Comparison of ENCODE assay signal across 1 cellular context in the genomic region with DNA sequence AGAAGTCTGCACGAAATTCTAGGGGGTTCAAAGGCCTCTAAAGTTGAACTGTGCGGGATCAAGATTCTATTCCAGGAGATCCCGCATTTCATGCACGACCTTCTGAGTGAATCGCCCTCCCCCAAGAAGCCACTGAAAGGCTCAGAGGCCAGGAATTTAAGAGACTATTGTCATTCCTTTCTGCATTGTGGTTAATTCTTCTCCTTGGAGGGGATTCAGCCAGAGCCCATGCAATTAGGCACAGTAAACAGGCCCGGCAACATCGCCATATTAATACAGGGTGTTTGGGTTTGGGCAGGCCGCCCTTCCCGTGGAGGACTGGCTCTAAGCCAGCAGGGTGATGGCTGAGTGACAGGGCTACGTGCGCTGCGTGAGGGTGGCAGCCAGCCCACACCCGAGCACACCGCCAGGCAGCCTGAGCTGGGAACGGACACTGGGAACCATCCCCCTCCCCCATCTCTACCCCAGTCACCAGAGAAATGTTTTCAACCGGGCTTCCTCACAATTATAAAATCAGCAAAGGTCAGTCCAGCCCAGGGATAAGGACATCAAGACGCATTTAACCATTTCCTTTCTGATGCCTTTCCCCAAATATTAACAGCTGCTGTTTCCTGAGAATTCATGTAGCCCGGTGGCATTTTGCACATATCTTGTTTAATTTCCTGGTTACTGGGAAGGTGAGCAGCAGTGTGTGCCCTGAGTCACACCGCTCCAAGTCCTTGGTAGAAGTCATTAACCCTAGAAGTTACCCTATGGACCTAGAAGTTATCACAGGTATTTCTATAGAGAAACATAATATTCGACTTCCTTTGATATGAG.
A peak's percentile ranks its signal among the peaks of the same experiment; 100 is the strongest.
TF ChIP-seq lines count a peak whose summit lies in the region.

No MANE protein-coding gene starts in this region.

TF ChIP-seq in HepG2, 621 proteins besides CTCF, POLR2A, EP300 and RAD21 (continued from another document and continues in another):
- TF ChIP-seq, protein P1, sequence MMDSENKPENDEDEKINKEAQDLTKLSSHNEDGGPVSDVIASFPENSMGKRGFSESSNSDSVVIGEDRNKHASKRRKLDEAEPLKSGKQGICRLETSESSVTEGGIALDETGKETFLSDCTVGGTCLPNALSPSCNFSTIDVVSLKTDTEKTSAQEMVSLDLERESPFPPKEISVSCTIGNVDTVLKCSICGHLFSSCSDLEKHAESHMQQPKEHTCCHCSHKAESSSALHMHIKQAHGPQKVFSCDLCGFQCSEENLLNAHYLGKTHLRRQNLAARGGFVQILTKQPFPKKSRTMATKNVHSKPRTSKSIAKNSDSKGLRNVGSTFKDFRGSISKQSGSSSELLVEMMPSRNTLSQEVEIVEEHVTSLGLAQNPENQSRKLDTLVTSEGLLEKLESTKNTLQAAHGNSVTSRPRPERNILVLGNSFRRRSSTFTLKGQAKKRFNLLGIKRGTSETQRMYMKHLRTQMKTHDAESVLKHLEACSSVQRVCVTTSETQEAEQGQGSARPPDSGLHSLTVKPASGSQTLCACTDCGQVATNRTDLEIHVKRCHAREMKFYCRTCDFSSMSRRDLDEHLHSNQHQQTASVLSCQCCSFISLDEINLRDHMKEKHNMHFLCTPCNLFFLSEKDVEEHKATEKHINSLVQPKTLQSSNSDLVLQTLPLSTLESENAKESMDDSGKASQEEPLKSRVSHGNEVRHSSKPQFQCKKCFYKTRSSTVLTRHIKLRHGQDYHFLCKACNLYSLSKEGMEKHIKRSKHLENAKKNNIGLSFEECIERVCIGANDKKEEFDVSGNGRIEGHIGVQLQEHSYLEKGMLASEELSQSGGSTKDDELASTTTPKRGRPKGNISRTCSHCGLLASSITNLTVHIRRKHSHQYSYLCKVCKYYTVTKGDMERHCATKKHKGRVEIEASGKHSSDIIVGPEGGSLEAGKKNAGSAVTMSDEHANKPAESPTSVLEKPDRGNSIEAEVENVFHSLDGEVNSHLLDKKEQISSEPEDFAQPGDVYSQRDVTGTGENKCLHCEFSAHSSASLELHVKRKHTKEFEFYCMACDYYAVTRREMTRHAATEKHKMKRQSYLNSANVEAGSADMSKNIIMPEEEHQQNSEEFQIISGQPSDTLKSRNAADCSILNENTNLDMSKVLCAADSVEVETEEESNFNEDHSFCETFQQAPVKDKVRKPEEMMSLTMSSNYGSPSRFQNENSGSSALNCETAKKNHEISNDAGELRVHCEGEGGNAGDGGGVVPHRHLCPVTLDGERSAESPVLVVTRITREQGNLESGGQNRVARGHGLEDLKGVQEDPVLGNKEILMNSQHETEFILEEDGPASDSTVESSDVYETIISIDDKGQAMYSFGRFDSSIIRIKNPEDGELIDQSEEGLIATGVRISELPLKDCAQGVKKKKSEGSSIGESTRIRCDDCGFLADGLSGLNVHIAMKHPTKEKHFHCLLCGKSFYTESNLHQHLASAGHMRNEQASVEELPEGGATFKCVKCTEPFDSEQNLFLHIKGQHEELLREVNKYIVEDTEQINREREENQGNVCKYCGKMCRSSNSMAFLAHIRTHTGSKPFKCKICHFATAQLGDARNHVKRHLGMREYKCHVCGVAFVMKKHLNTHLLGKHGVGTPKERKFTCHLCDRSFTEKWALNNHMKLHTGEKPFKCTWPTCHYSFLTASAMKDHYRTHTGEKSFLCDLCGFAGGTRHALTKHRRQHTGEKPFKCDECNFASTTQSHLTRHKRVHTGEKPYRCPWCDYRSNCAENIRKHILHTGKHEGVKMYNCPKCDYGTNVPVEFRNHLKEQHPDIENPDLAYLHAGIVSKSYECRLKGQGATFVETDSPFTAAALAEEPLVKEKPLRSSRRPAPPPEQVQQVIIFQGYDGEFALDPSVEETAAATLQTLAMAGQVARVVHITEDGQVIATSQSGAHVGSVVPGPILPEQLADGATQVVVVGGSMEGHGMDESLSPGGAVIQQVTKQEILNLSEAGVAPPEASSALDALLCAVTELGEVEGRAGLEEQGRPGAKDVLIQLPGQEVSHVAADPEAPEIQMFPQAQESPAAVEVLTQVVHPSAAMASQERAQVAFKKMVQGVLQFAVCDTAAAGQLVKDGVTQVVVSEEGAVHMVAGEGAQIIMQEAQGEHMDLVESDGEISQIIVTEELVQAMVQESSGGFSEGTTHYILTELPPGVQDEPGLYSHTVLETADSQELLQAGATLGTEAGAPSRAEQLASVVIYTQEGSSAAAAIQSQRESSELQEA (CRISPR knock-in tag; IDR thresholded peaks at IDR 0.05; ENCODE audit: not compliant biosample characterization) = no peak
- TF ChIP-seq ZBTB38 (CRISPR knock-in tag; IDR thresholded peaks at IDR 0.05) = peak; percentile 98
- no peak for TF ChIP-seq PPARG (CRISPR knock-in tag; conservative IDR thresholded peaks at IDR 0.05)
- TF ChIP-seq ZNF543 (CRISPR knock-in tag; IDR thresholded peaks at IDR 0.05) = no peak
- TF ChIP-seq SIN3A (IDR thresholded peaks at IDR 0.05; ENCODE audit: borderline replicate concordance, low read depth, low read length) = no peak
- TF ChIP-seq GTF3A (CRISPR knock-in tag; conservative IDR thresholded peaks at IDR 0.05) = no peak
- TF ChIP-seq CHCHD3 (CRISPR knock-in tag; IDR thresholded peaks at IDR 0.05) = no peak
- no peak for TF ChIP-seq SMARCE1 (IDR thresholded peaks at IDR 0.05; ENCODE audit: borderline replicate concordance)
- no peak for TF ChIP-seq MAFK (conservative IDR thresholded peaks at IDR 0.05 in 1 of 2, IDR thresholded peaks at IDR 0.05 in 1 of 2; ENCODE audit: low read length in 2 of 2)
- 0 out of 2 replicates have a peak, but pooled peaks have one; percentile 62 for TF ChIP-seq GZF1 (CRISPR knock-in tag; IDR thresholded peaks at IDR 0.05)
- TF ChIP-seq EHMT2 (IDR thresholded peaks at IDR 0.05; ENCODE audit: borderline replicate concordance, low read depth, low read length) = no peak
- no peak for TF ChIP-seq TBP (CRISPR knock-in tag; IDR thresholded peaks at IDR 0.05)
- no peak for TF ChIP-seq ZNF768 (CRISPR knock-in tag; IDR thresholded peaks at IDR 0.05)
- no peak for TF ChIP-seq ZSCAN9 (CRISPR knock-in tag; IDR thresholded peaks at IDR 0.05; ENCODE audit: borderline replicate concordance)
- 0 out of 2 replicates have a peak, but pooled peaks have one; percentile 7 for TF ChIP-seq FOSL2 (CRISPR knock-in tag; IDR thresholded peaks at IDR 0.05)
- peak; percentile 30; the same call in 1 of the 2 replicates for TF ChIP-seq RXRB (CRISPR knock-in tag; IDR thresholded peaks at IDR 0.05; ENCODE audit: borderline replicate concordance)
- TF ChIP-seq, protein P2, sequence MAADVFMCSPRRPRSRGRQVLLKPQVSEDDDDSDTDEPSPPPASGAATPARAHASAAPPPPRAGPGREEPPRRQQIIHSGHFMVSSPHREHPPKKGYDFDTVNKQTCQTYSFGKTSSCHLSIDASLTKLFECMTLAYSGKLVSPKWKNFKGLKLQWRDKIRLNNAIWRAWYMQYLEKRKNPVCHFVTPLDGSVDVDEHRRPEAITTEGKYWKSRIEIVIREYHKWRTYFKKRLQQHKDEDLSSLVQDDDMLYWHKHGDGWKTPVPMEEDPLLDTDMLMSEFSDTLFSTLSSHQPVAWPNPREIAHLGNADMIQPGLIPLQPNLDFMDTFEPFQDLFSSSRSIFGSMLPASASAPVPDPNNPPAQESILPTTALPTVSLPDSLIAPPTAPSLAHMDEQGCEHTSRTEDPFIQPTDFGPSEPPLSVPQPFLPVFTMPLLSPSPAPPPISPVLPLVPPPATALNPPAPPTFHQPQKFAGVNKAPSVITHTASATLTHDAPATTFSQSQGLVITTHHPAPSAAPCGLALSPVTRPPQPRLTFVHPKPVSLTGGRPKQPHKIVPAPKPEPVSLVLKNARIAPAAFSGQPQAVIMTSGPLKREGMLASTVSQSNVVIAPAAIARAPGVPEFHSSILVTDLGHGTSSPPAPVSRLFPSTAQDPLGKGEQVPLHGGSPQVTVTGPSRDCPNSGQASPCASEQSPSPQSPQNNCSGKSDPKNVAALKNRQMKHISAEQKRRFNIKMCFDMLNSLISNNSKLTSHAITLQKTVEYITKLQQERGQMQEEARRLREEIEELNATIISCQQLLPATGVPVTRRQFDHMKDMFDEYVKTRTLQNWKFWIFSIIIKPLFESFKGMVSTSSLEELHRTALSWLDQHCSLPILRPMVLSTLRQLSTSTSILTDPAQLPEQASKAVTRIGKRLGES (CRISPR knock-in tag; IDR thresholded peaks at IDR 0.05; ENCODE audit: borderline replicate concordance) = no peak
- TF ChIP-seq ZNF225 (CRISPR knock-in tag; IDR thresholded peaks at IDR 0.05) = no peak; the same call in 1 of the 2 replicates
- TF ChIP-seq NKX3-1 (CRISPR knock-in tag; IDR thresholded peaks at IDR 0.05) = no peak
- TF ChIP-seq FOSL1 (CRISPR knock-in tag; IDR thresholded peaks at IDR 0.05; ENCODE audit: borderline replicate concordance) = no peak
- no peak for TF ChIP-seq GFI1 (CRISPR knock-in tag; IDR thresholded peaks at IDR 0.05; ENCODE audit: borderline replicate concordance)
- TF ChIP-seq, protein P3, sequence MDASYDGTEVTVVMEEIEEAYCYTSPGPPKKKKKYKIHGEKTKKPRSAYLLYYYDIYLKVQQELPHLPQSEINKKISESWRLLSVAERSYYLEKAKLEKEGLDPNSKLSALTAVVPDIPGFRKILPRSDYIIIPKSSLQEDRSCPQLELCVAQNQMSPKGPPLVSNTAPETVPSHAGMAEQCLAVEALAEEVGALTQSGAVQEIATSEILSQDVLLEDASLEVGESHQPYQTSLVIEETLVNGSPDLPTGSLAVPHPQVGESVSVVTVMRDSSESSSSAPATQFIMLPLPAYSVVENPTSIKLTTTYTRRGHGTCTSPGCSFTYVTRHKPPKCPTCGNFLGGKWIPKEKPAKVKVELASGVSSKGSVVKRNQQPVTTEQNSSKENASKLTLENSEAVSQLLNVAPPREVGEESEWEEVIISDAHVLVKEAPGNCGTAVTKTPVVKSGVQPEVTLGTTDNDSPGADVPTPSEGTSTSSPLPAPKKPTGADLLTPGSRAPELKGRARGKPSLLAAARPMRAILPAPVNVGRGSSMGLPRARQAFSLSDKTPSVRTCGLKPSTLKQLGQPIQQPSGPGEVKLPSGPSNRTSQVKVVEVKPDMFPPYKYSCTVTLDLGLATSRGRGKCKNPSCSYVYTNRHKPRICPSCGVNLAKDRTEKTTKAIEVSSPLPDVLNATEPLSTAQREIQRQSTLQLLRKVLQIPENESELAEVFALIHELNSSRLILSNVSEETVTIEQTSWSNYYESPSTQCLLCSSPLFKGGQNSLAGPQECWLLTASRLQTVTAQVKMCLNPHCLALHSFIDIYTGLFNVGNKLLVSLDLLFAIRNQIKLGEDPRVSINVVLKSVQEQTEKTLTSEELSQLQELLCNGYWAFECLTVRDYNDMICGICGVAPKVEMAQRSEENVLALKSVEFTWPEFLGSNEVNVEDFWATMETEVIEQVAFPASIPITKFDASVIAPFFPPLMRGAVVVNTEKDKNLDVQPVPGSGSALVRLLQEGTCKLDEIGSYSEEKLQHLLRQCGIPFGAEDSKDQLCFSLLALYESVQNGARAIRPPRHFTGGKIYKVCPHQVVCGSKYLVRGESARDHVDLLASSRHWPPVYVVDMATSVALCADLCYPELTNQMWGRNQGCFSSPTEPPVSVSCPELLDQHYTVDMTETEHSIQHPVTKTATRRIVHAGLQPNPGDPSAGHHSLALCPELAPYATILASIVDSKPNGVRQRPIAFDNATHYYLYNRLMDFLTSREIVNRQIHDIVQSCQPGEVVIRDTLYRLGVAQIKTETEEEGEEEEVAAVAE (CRISPR knock-in tag; IDR thresholded peaks at IDR 0.05; ENCODE audit: borderline replicate concordance) = peak; percentile 83; the same call in 1 of the 2 replicates
- no peak for TF ChIP-seq TCF7L2 (IDR thresholded peaks at IDR 0.05; ENCODE audit: low read depth, low read length)
- TF ChIP-seq NFE2L1 (CRISPR knock-in tag; IDR thresholded peaks at IDR 0.05; ENCODE audit: borderline replicate concordance) = no peak
- no peak for TF ChIP-seq SRSF4 (IDR thresholded peaks at IDR 0.05; ENCODE audit: low read depth, low read length, poor library complexity, severe bottlenecking)
- no peak for TF ChIP-seq SRSF9 (IDR thresholded peaks at IDR 0.05; ENCODE audit: borderline replicate concordance, insufficient read depth, low read depth, low read length, poor library complexity, severe bottlenecking)
- no peak for TF ChIP-seq SOX13 (IDR thresholded peaks at IDR 0.05)
- TF ChIP-seq SOX13 (CRISPR knock-in tag; conservative IDR thresholded peaks at IDR 0.05 in 1 of 2, IDR thresholded peaks at IDR 0.05 in 1 of 2) = no peak; a peak in 1 of 4 replicates
- no peak for TF ChIP-seq NR2C2 (CRISPR knock-in tag; IDR thresholded peaks at IDR 0.05; ENCODE audit: borderline replicate concordance)
- TF ChIP-seq NFE2 (CRISPR knock-in tag; IDR thresholded peaks at IDR 0.05) = no peak
- TF ChIP-seq RBAK (CRISPR knock-in tag; IDR thresholded peaks at IDR 0.05) = no peak
- TF ChIP-seq SP4 (CRISPR knock-in tag; IDR thresholded peaks at IDR 0.05) = no peak
- TF ChIP-seq KLF13 (CRISPR knock-in tag; IDR thresholded peaks at IDR 0.05) = no peak
- peak; percentile 61; the same call in 1 of the 2 replicates for TF ChIP-seq ZFP90 (CRISPR knock-in tag; IDR thresholded peaks at IDR 0.05; ENCODE audit: borderline replicate concordance)
- TF ChIP-seq SETDB1 (CRISPR knock-in tag; IDR thresholded peaks at IDR 0.05; ENCODE audit: borderline replicate concordance) = no peak
- TF ChIP-seq ATF7 (IDR thresholded peaks at IDR 0.05) = no peak
- no peak for TF ChIP-seq ATF7 (CRISPR knock-in tag; IDR thresholded peaks at IDR 0.05)
- TF ChIP-seq CEBPG (CRISPR knock-in tag; IDR thresholded peaks at IDR 0.05) = no peak
- no peak for TF ChIP-seq KMT2B (CRISPR knock-in tag; IDR thresholded peaks at IDR 0.05)
- no peak for TF ChIP-seq IRF2 (CRISPR knock-in tag; IDR thresholded peaks at IDR 0.05)
- no peak for TF ChIP-seq IKZF4 (CRISPR knock-in tag; IDR thresholded peaks at IDR 0.05; ENCODE audit: borderline replicate concordance, low read depth, not compliant biosample characterization)
- TF ChIP-seq ELF4 (CRISPR knock-in tag; IDR thresholded peaks at IDR 0.05; ENCODE audit: borderline replicate concordance) = no peak
- TF ChIP-seq, protein P4, sequence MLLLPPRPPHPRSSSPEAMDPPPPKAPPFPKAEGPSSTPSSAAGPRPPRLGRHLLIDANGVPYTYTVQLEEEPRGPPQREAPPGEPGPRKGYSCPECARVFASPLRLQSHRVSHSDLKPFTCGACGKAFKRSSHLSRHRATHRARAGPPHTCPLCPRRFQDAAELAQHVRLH (CRISPR knock-in tag; IDR thresholded peaks at IDR 0.05; ENCODE audit: borderline replicate concordance, low read depth) = peak; percentile 49; the same call in 1 of the 2 replicates
- TF ChIP-seq, protein P5, sequence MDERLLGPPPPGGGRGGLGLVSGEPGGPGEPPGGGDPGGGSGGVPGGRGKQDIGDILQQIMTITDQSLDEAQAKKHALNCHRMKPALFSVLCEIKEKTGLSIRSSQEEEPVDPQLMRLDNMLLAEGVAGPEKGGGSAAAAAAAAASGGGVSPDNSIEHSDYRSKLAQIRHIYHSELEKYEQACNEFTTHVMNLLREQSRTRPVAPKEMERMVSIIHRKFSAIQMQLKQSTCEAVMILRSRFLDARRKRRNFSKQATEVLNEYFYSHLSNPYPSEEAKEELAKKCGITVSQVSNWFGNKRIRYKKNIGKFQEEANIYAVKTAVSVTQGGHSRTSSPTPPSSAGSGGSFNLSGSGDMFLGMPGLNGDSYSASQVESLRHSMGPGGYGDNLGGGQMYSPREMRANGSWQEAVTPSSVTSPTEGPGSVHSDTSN (CRISPR knock-in tag; IDR thresholded peaks at IDR 0.05) = peak; percentile 88
